In the genomic region with DNA sequence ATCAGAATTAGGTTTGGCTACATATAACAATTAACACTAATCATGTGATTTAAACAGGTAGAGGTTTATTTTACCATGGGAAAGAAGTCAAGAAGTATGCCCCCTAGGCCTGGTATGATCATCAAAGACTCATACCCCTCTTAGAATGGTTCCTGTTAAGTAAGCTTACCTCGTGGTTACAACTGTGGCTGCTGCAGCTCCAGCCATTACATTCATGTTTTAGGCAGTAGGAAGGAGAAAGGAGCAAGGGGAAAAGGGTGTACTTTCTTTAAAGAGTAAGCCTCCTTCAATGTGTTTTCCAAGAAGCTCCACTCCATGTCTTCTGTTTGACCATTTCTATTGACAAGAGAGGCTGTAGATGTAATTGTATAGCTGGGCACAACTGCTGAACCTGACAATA, we compare ENCODE assay signal across 29 cellular contexts.
"Had no signal": no experiment of that assay in that cellular context is flagged by ENCODE, and none has a peak within 500 bp of the region (broad histone marks: within the 10 kb centered on the region; RNA-seq: fewer than 3 reads in every experiment).

No MANE protein-coding gene starts in this region.

- H3K27me3 ChIP-seq: stomach, suprapubic skin, testis, thyroid gland, tibial artery, tibial nerve, transverse colon, upper lobe of left lung, upper lobe of right lung, uterus, vagina had no signal

- H3K36me3 Mint-ChIP-seq: stimulated activated effector memory CD8-positive, alpha-beta T cell treated with anti-CD3 and anti-CD28 coated beads, Interleukin-12 subunit alpha, Interleukin-12 subunit beta, amount 100 ng/mL, for 72 hours; stimulated activated memory B cell treated with anti-CD40 and anti-IgM and Interleukin-4, amounts not matched to agents 10 μg/mL and 1 μg/mL and 100 μg/mL, for 72 hours; stimulated activated naive B cell treated with anti-CD40 and anti-IgM and Interleukin-4, amounts not matched to agents 10 μg/mL and 1 μg/mL and 100 μg/mL, for 72 hours; type B pancreatic cell had no signal

- H3K27ac ChIP-seq: stomach, suprapubic skin, testis, thoracic aorta, thyroid gland, tibial artery, tibial nerve, transverse colon, upper lobe of left lung, upper lobe of right lung, uterus, vagina had no signal

- H3K9me3 Mint-ChIP-seq: stimulated activated effector memory CD8-positive, alpha-beta T cell treated with anti-CD3 and anti-CD28 coated beads, Interleukin-12 subunit alpha, Interleukin-12 subunit beta, amount 100 ng/mL, for 72 hours; stimulated activated memory B cell treated with anti-CD40 and anti-IgM and Interleukin-4, amounts not matched to agents 10 μg/mL and 1 μg/mL and 100 μg/mL, for 72 hours; stimulated activated naive B cell treated with anti-CD40 and anti-IgM and Interleukin-4, amounts not matched to agents 10 μg/mL and 1 μg/mL and 100 μg/mL, for 72 hours; stimulated activated naive CD8-positive, alpha-beta T cell treated with anti-CD3 and anti-CD28 coated beads, Interleukin-15, amount 100 ng/mL, for 72 hours; stimulated activated naive CD8-positive, alpha-beta T cell treated with anti-CD3 and anti-CD28 coated beads, Interleukin-15, Interleukin-2, amounts not matched to agents 100 ng/mL and 50 ng/mL, for 24 hours; type B pancreatic cell had no signal

- H3K36me3 ChIP-seq: stomach, suprapubic skin, thoracic aorta, thyroid gland, tibial artery, tibial nerve, transverse colon, upper lobe of left lung, upper lobe of right lung, uterus, vagina had no signal

- H3K27me3 Mint-ChIP-seq: stimulated activated naive CD8-positive, alpha-beta T cell treated with anti-CD3 and anti-CD28 coated beads, Interleukin-15, amount 100 ng/mL, for 72 hours; stimulated activated naive CD8-positive, alpha-beta T cell treated with anti-CD3 and anti-CD28 coated beads, Interleukin-15, Interleukin-2, amounts not matched to agents 100 ng/mL and 50 ng/mL, for 24 hours had no signal

- ATAC-seq: stimulated activated effector memory CD8-positive, alpha-beta T cell treated with anti-CD3 and anti-CD28 coated beads, Interleukin-12 subunit alpha, Interleukin-12 subunit beta, amount 100 ng/mL, for 72 hours; stimulated activated memory B cell treated with anti-CD40 and anti-IgM and Interleukin-4, amounts not matched to agents 10 μg/mL and 1 μg/mL and 100 μg/mL, for 72 hours; stimulated activated naive B cell treated with anti-CD40 and anti-IgM and Interleukin-4, amounts not matched to agents 10 μg/mL and 1 μg/mL and 100 μg/mL, for 72 hours; stimulated activated naive CD8-positive, alpha-beta T cell treated with anti-CD3 and anti-CD28 coated beads, Interleukin-15, amount 100 ng/mL, for 72 hours; stimulated activated naive CD8-positive, alpha-beta T cell treated with anti-CD3 and anti-CD28 coated beads, Interleukin-15, Interleukin-2, amounts not matched to agents 100 U/mL and 50 U/mL, for 24 hours; upper lobe of right lung had no signal

- DNase-seq: stimulated activated CD4-positive, alpha-beta T cell treated with anti-CD3 and anti-CD28 coated beads, Interleukin-2, amount 100 ng/mL, for 48 hours; stimulated activated CD4-positive, alpha-beta T cell treated with anti-CD3 and anti-CD28 coated beads, Interleukin-4, amount 100 ng/mL, for 1 hour; stimulated activated CD4-positive, alpha-beta T cell treated with anti-CD3 and anti-CD28 coated beads, Interleukin-4, amount 100 ng/mL, for 24 hours; stimulated activated CD4-positive, alpha-beta T cell treated with anti-CD3 and anti-CD28 coated beads, Interleukin-4, amount 100 ng/mL, for 4 hours; stimulated activated CD8-positive, alpha-beta memory T cell treated with anti-CD3 and anti-CD28 coated beads, Interleukin-4, amount 100 ng/mL, for 48 hours; stimulated activated naive B cell treated with anti-CD40 and anti-IgM and Interleukin-4, amounts not matched to agents 10 μg/mL and 1 μg/mL and 100 μg/mL, for 72 hours; stimulated activated naive CD4-positive, alpha-beta T cell; stimulated activated naive CD4-positive, alpha-beta T cell treated with Interleukin-2 at 50 U/mL for 16 hours; stimulated activated naive CD8-positive, alpha-beta T cell treated with anti-CD3 and anti-CD28 coated beads, Interleukin-15, amount 100 ng/mL, for 72 hours; stimulated activated naive CD8-positive, alpha-beta T cell treated with anti-CD3 and anti-CD28 coated beads, Interleukin-15, Interleukin-2, amounts not matched to agents 100 U/mL and 50 U/mL, for 24 hours; stomach; substantia nigra; testis; thyroid gland; tibial artery; transverse colon; trophoblast cell; upper lobe of left lung; upper lobe of right lung; uterus had no signal

- H3K9me3 ChIP-seq: stomach, suprapubic skin, testis, thoracic aorta, thyroid gland, tibial artery, tibial nerve, transverse colon, upper lobe of left lung, upper lobe of right lung, uterus, vagina had no signal

- H3K4me3 ChIP-seq: stomach, suprapubic skin, testis, thoracic aorta, thyroid gland, tibial artery, tibial nerve, transverse colon, upper lobe of left lung, upper lobe of right lung, uterus, vagina had no signal

- H3K4me3 Mint-ChIP-seq: stimulated activated effector memory CD8-positive, alpha-beta T cell treated with anti-CD3 and anti-CD28 coated beads, Interleukin-12 subunit alpha, Interleukin-12 subunit beta, amount 100 ng/mL, for 72 hours; stimulated activated memory B cell treated with anti-CD40 and anti-IgM and Interleukin-4, amounts not matched to agents 10 μg/mL and 1 μg/mL and 100 μg/mL, for 72 hours; stimulated activated naive B cell treated with anti-CD40 and anti-IgM and Interleukin-4, amounts not matched to agents 10 μg/mL and 1 μg/mL and 100 μg/mL, for 72 hours; stimulated activated naive CD8-positive, alpha-beta T cell treated with anti-CD3 and anti-CD28 coated beads, Interleukin-15, amount 100 ng/mL, for 72 hours; stimulated activated naive CD8-positive, alpha-beta T cell treated with anti-CD3 and anti-CD28 coated beads, Interleukin-15, Interleukin-2, amounts not matched to agents 100 ng/mL and 50 ng/mL, for 24 hours; type B pancreatic cell had no signal

- H3K4me1 ChIP-seq: stomach, testis, thyroid gland, tibial artery, tibial nerve, transverse colon, upper lobe of left lung, upper lobe of right lung, uterus, vagina had no signal

- FAIRE-seq: urothelium cell line had no signal

- H3K27ac Mint-ChIP-seq: stimulated activated effector memory CD8-positive, alpha-beta T cell treated with anti-CD3 and anti-CD28 coated beads, Interleukin-12 subunit alpha, Interleukin-12 subunit beta, amount 100 ng/mL, for 72 hours; stimulated activated memory B cell treated with anti-CD40 and anti-IgM and Interleukin-4, amounts not matched to agents 10 μg/mL and 1 μg/mL and 100 μg/mL, for 72 hours; stimulated activated naive B cell treated with anti-CD40 and anti-IgM and Interleukin-4, amounts not matched to agents 10 μg/mL and 1 μg/mL and 100 μg/mL, for 72 hours; stimulated activated naive CD8-positive, alpha-beta T cell treated with anti-CD3 and anti-CD28 coated beads, Interleukin-15, amount 100 ng/mL, for 72 hours; stimulated activated naive CD8-positive, alpha-beta T cell treated with anti-CD3 and anti-CD28 coated beads, Interleukin-15, Interleukin-2, amounts not matched to agents 100 ng/mL and 50 ng/mL, for 24 hours; type B pancreatic cell had no signal

- H3K4me1 Mint-ChIP-seq: stimulated activated effector memory CD8-positive, alpha-beta T cell treated with anti-CD3 and anti-CD28 coated beads, Interleukin-12 subunit alpha, Interleukin-12 subunit beta, amount 100 ng/mL, for 72 hours; stimulated activated memory B cell treated with anti-CD40 and anti-IgM and Interleukin-4, amounts not matched to agents 10 μg/mL and 1 μg/mL and 100 μg/mL, for 72 hours; stimulated activated naive CD8-positive, alpha-beta T cell treated with anti-CD3 and anti-CD28 coated beads, Interleukin-15, amount 100 ng/mL, for 72 hours had no signal
